ENCODE assay signal across 11 cellular contexts in genomic region chr1:234934611-234935033, GRCh38.
A peak's percentile ranks its signal among the peaks of the same experiment; 100 is the strongest.
DNase-seq lines count a peak whose midpoint lies in the region; ATAC-seq and TF ChIP-seq lines count a peak whose summit lies in the region.
"Had no signal": no experiment of that assay in that cellular context is flagged by ENCODE, and none has a peak within 500 bp of the region (broad histone marks: within the 10 kb centered on the region; RNA-seq: fewer than 3 reads in every experiment).

No MANE protein-coding gene starts in this region.

- ATAC-seq in HG02588 (IDR thresholded peaks at IDR 0.05; ENCODE audit: unreplicated experiment), result no peak

- peak overlapping the region; percentile 43 for H3K9ac ChIP-seq in OCI-LY3 (ENCODE audit: low read length)

- H3K36me3 Mint-ChIP-seq in activated CD4-positive, alpha-beta T cell treated with anti-CD3 and anti-CD28 coated beads, Interleukin-2, amount 10 ng/mL, durations not matched to agents 24 days and 14 days (ENCODE audit: low read depth), result no peaks in the 10 kb centered on the region

- H3K27ac Mint-ChIP-seq in activated CD4-positive, alpha-beta T cell treated with anti-CD3 and anti-CD28 coated beads, Interleukin-2, amount 10 ng/mL, durations not matched to agents 24 days and 14 days, result peak overlapping the region; percentile 72

- H3K9me3 ChIP-seq in OCI-LY3 (ENCODE audit: insufficient read depth, low read length), result no peaks in the 10 kb centered on the region
- H3K9me3 ChIP-seq in ovary, result no peaks in the 10 kb centered on the region

- H3K27ac ChIP-seq in OCI-LY3 (ENCODE audit: low read length) (peak overlapping the region; percentile 57), ovary (no peak overlapping the region)

- H3K79me2 ChIP-seq in OCI-LY3 (ENCODE audit: low read length), result no peaks in the 10 kb centered on the region

- intact Hi-C loops in activated CD4-positive, alpha-beta T cell treated with anti-CD3 and anti-CD28 coated beads, Interleukin-2, amount 10 ng/mL, durations not matched to agents 24 days and 14 days (cut with micrococcal nuclease), result no loop called here
- intact Hi-C loops in ovary (cut with DNase I), result no loop called here

- H2AFZ ChIP-seq in OCI-LY3 (ENCODE audit: low read depth, low read length), result 0 out of 2 replicates have a peak overlapping the region, but pooled peaks have one; percentile 62

- no peak for TF ChIP-seq POLR2A in ovary (IDR thresholded peaks at IDR 0.05)

- WGBS in ovary, 3 donors, result 89 to 90% (median 89%) methylated on average over 7 of the region's 7 CpGs

- H3K4me2 ChIP-seq in OCI-LY3 (ENCODE audit: low read length), result peak overlapping the region; percentile 43

- DNase-seq in activated CD4-positive, alpha-beta T cell treated with anti-CD3 and anti-CD28 coated beads, Interleukin-2, amount 10 ng/mL, durations not matched to agents 24 days and 14 days, result no peak
- DNase-seq in activated CD4-positive, alpha-beta T cell treated with anti-CD3 and anti-CD28 coated beads for 1 hour, result no peak
- DNase-seq in epithelial cell of esophagus (ENCODE audit: low read depth) (peak; percentile 68), ovary (no peak), NCI-H1417 treated with DMSO at 0.1 percent for 48 hours (lab: John Stamatoyannopoulos, UW) (no peak)
- peak; percentile 22 for DNase-seq in stimulated activated CD8-positive, alpha-beta memory T cell treated with anti-CD3 and anti-CD28 coated beads, Interleukin-4, amount 100 ng/mL, for 48 hours
- DNase-seq: hippocampal formation, NCI-H2171, SHP77 treated with DMSO at 0.1 percent for 48 hours had no signal

- H3K4me3 Mint-ChIP-seq in activated CD4-positive, alpha-beta T cell treated with anti-CD3 and anti-CD28 coated beads, Interleukin-2, amount 10 ng/mL, durations not matched to agents 24 days and 14 days, result no peak overlapping the region

- no peak for TF ChIP-seq CTCF in OCI-LY3 (IDR thresholded peaks at IDR 0.05; ENCODE audit: low read depth, low read length)
- no peak for TF ChIP-seq CTCF in epithelial cell of esophagus (IDR thresholded peaks at IDR 0.05; ENCODE audit: insufficient read depth, low read depth, low read length, missing control alignments)
- no peak for TF ChIP-seq CTCF in ovary (IDR thresholded peaks at IDR 0.05)

- no peaks in the 10 kb centered on the region for H3K27me3 Mint-ChIP-seq in activated CD4-positive, alpha-beta T cell treated with anti-CD3 and anti-CD28 coated beads, Interleukin-2, amount 10 ng/mL, durations not matched to agents 24 days and 14 days

- TF ChIP-seq EP300 in ovary (IDR thresholded peaks at IDR 0.05), result no peak

- H3K9me3 Mint-ChIP-seq in activated CD4-positive, alpha-beta T cell treated with anti-CD3 and anti-CD28 coated beads, Interleukin-2, amount 10 ng/mL, durations not matched to agents 24 days and 14 days, result no peaks in the 10 kb centered on the region

- peak overlapping the region; percentile 4 for H3K4me3 ChIP-seq in OCI-LY3 (ENCODE audit: low read length)
- no peak overlapping the region for H3K4me3 ChIP-seq in epithelial cell of esophagus (ENCODE audit: low read length)
- no peak overlapping the region for H3K4me3 ChIP-seq in ovary

- H3K4me1 ChIP-seq in OCI-LY3 (ENCODE audit: low read length) (peaks cover 38% of the 10 kb centered on the region), ovary (ENCODE audit: insufficient read depth) (peaks cover 2% of the 10 kb centered on the region)

- no peaks in the 10 kb centered on the region for H4K20me1 ChIP-seq in OCI-LY3 (ENCODE audit: insufficient read depth, low read length)

- H3K27me3 ChIP-seq in OCI-LY3 (ENCODE audit: low read depth, low read length) (peaks cover 16% of the 10 kb centered on the region), ovary (no peaks in the 10 kb centered on the region)

- H3K36me3 ChIP-seq in OCI-LY3 (replicated peaks; ENCODE audit: low read depth, low read length) (no peaks in the 10 kb centered on the region), ovary (no peaks in the 10 kb centered on the region)

- H3K4me1 Mint-ChIP-seq in activated CD4-positive, alpha-beta T cell treated with anti-CD3 and anti-CD28 coated beads, Interleukin-2, amount 10 ng/mL, durations not matched to agents 24 days and 14 days, result peaks cover 45% of the 10 kb centered on the region

Comparison
In these comparisons a context has a peak if more than half of its experiments do, and no peak if none do; other contexts are left out.
1. DNase-seq: peak in epithelial cell of esophagus (single experiment) and stimulated activated CD8-positive, alpha-beta memory T cell treated with anti-CD3 and anti-CD28 coated beads, Interleukin-4, amount 100 ng/mL, for 48 hours (single experiment); none in activated CD4-positive, alpha-beta T cell treated with anti-CD3 and anti-CD28 coated beads, Interleukin-2, amount 10 ng/mL, durations not matched to agents 24 days and 14 days (single experiment), activated CD4-positive, alpha-beta T cell treated with anti-CD3 and anti-CD28 coated beads for 1 hour (single experiment), ovary (0 of 5) and NCI-H1417 treated with DMSO at 0.1 percent for 48 hours (single experiment).